In genomic region chr15:33126559-33127290, GRCh38 we compare ENCODE assay signal across 8 cellular contexts.
DNase-seq lines count a peak whose midpoint lies in the region; ATAC-seq and TF ChIP-seq lines count a peak whose summit lies in the region.

No MANE protein-coding gene starts in this region.

- H3K27ac Mint-ChIP-seq in T-cell, result peak overlapping the region; percentile 82 to 89
- peak overlapping the region in 4 of 5 experiments; percentile 35 to 75 (median 55) for H3K27ac Mint-ChIP-seq in brain

- ATAC-seq in T-cell (replicated peaks in 1 of 4), result peak; percentile 79 to 92 (median 86)
- ATAC-seq in GM19463 (IDR thresholded peaks at IDR 0.05; ENCODE audit: unreplicated experiment), result no peak

- H3K9me3 Mint-ChIP-seq in T-cell (peaks cover 0 to 5% (median 4%) of the 10 kb centered on the region in 3 donors), brain (peaks cover 0 to 5% (median 0%) of the 10 kb centered on the region in 5 experiments)

- H3K36me3 Mint-ChIP-seq in T-cell (no peaks in the 10 kb centered on the region), brain (no peaks in the 10 kb centered on the region)

- DNase-seq in DMS153 (lab: John Stamatoyannopoulos, UW), result peak; percentile 86
- peak; percentile 60 for DNase-seq in NB4 (ENCODE audit: low read depth)
- peak; percentile 18 to 83 (median 66) for DNase-seq in T-cell
- peak; percentile 98 for DNase-seq in left kidney (ENCODE audit: low read depth, low spot score)
- peak; percentile 21 to 54 (median 35) for DNase-seq in stimulated activated CD4-positive, alpha-beta T cell treated with anti-CD3 and anti-CD28 coated beads, TNF-alpha, amount 100 ng/mL, for 4 hours (ENCODE audit: low read depth in 3 of 3)
- no peak for DNase-seq in effector CD4-positive, alpha-beta T cell

- CTCF ChIA-PET in T-cell (lab: Charles Lee), result no interaction called here

- H3K4me3 ChIP-seq in NB4 (ENCODE audit: low read depth, low read length), result no peak overlapping the region

- peak overlapping the region; percentile 22 to 72 (median 52) for H3K4me3 Mint-ChIP-seq in T-cell
- peak overlapping the region in 4 of 5 experiments; percentile 34 to 59 (median 41) for H3K4me3 Mint-ChIP-seq in brain

- TF ChIP-seq CTCF in NB4 (IDR thresholded peaks at IDR 0.05; ENCODE audit: low read depth, low read length), result no peak
- TF ChIP-seq CTCF in brain (conservative IDR thresholded peaks at IDR 0.05), result no peak

- TF ChIP-seq POLR2A in NB4 (IDR thresholded peaks at IDR 0.05; ENCODE audit: extremely low read depth, insufficient read length), result no peak

- POLR2A ChIA-PET in T-cell (lab: Charles Lee), result no interaction called here

- peaks cover 35 to 48% (median 36%) of the 10 kb centered on the region in 3 donors for H3K4me1 Mint-ChIP-seq in T-cell
- peaks cover 40% of the 10 kb centered on the region for H3K4me1 Mint-ChIP-seq in brain

- no peaks in the 10 kb centered on the region for H3K27me3 Mint-ChIP-seq in T-cell
- no peaks in the 10 kb centered on the region for H3K27me3 Mint-ChIP-seq in brain
